In genomic region chr4:2546961-2547691, GRCh38 we compare ENCODE assay signal across 6 cellular contexts. TPM values are rescaled to one million over a fixed set of nuclear protein-coding genes. Genes with fewer than 3 reads are reported as not detected.
DNase-seq lines count a peak whose midpoint lies in the region; ATAC-seq, FAIRE-seq and TF ChIP-seq lines count a peak whose summit lies in the region.
"Not testable (repeated sequence)": the region's sequence is repeated elsewhere in the genome, so short reads cannot be mapped to it uniquely, and the experiment has no call there.

No MANE protein-coding gene starts in this region.

- not testable (repeated sequence) for H3K9me3 Mint-ChIP-seq in WTC11; chondrocyte (ENCODE audit: low read depth)

- not testable (repeated sequence) for H3K36me3 ChIP-seq in HEK293 (ENCODE audit: control insufficient read depth in 2 of 2, insufficient read depth in 1 of 2, low read length in 2 of 2); HepG2 (replicated peaks in 1 of 2; ENCODE audit: control insufficient read depth in 1 of 2, insufficient read depth in 2 of 2, low read length in 2 of 2)
- peaks cover 0 to 12% (median 0%) of the 10 kb centered on the region in 6 donors for H3K36me3 ChIP-seq in spleen

- H3K27me3 ChIP-seq in HepG2 (ENCODE audit: control insufficient read depth in 1 of 2, insufficient read depth in 2 of 2, low read length in 2 of 2); spleen (replicated peaks in 1 of 7): not testable (repeated sequence)

- not testable (repeated sequence) for H3K36me3 Mint-ChIP-seq in WTC11; chondrocyte (ENCODE audit: low read depth)

- H3K9ac ChIP-seq in HepG2 (ENCODE audit: insufficient read depth, low read depth, low read length), result not testable (repeated sequence)

- not testable (repeated sequence) for H3K9me3 ChIP-seq in HEK293 (ENCODE audit: control insufficient read depth, insufficient read depth, low read depth, low read length); HepG2 (ENCODE audit: low read length); spleen

- BruUV-seq in HepG2 (replicated peaks; lab: Mats Ljungman, UMichigan), result not testable (repeated sequence)

- H3K27me3 Mint-ChIP-seq in WTC11 (ENCODE audit: low read depth); chondrocyte (ENCODE audit: low read depth): not testable (repeated sequence)

- TF ChIP-seq CTCF in HEK293 (tag by site-specific recombination; IDR thresholded peaks at IDR 0.05); WTC11 (IDR thresholded peaks at IDR 0.05); chondrocyte (IDR thresholded peaks at IDR 0.05); HepG2 (CRISPR knock-in tag; IDR thresholded peaks at IDR 0.05); spleen (IDR thresholded peaks at IDR 0.05 in 8 of 11, conservative IDR thresholded peaks at IDR 0.05 in 3 of 11): not testable (repeated sequence)

- TF ChIP-seq RAD21 in HepG2 (CRISPR knock-in tag; IDR thresholded peaks at IDR 0.05), result not testable (repeated sequence)

- peaks cover 87% of the 10 kb centered on the region for H3K79me2 ChIP-seq in HepG2 (ENCODE audit: insufficient read depth, low read length)

- not testable (repeated sequence) for H3K4me1 ChIP-seq in HEK293 (ENCODE audit: control insufficient read depth, insufficient read depth, low read length)
- H3K4me1 ChIP-seq in HepG2 (ENCODE audit: insufficient read depth, low read length) (peaks cover 43% of the 10 kb centered on the region), spleen (peaks cover 0 to 77% (median 17%) of the 10 kb centered on the region in 6 donors)

- H2AFZ ChIP-seq in HepG2 (ENCODE audit: low read length), result not testable (repeated sequence)

- POLR2A ChIA-PET in HEK293 (lab: Yijun Ruan, JAX); WTC11 (lab: Charles Lee): not testable (repeated sequence)
- POLR2A ChIA-PET in HepG2 (lab: Yijun Ruan, JAX), result interaction anchor here (1.3 kb wide), 1 partner anchor 10 kb away, joined by 3 read pairs; no protein-coding TSS in a partner anchor

- CTCF ChIA-PET in HEK293 (lab: Yijun Ruan, JAX); HepG2 (lab: Yijun Ruan, JAX; ENCODE audit: low intra/inter-chr PET ratio, low total read pairs): not testable (repeated sequence)
- CTCF ChIA-PET in WTC11 (lab: Charles Lee), result interaction anchor here (0.6 kb wide), 1 partner anchor 22 kb away, joined by 3 read pairs; no protein-coding TSS in a partner anchor

- FAIRE-seq in HepG2 (lab: Jason Lieb, UNC), result not testable (repeated sequence)

- not testable (repeated sequence) for H3K4me3 Mint-ChIP-seq in WTC11; chondrocyte (ENCODE audit: unreplicated experiment)

- H3K4me3 ChIP-seq in HEK293 (ENCODE audit: low read depth, low read length); HepG2 (replicated peaks in 1 of 3; ENCODE audit: insufficient read depth in 1 of 3, low read depth in 2 of 3, low read length in 3 of 3); spleen: not testable (repeated sequence)

- WGBS in HepG2 (ENCODE audit: low lambda C conversion rate), result 96% methylated on average over 16 of the region's 16 CpGs
- 96 to 99% (median 98%) methylated on average over 16 of the region's 16 CpGs for WGBS in spleen, 5 donors

- H4K20me1 ChIP-seq in HepG2 (ENCODE audit: insufficient read depth, low read length), result peaks cover 42% of the 10 kb centered on the region

- H3K27ac Mint-ChIP-seq in WTC11; chondrocyte (ENCODE audit: unreplicated experiment): not testable (repeated sequence)

- not testable (repeated sequence) for DNase-seq in WTC11 (ENCODE audit: low spot score); HepG2 (ENCODE audit: low spot score)
- DNase-seq in chondrocyte (ENCODE audit: low spot score) (peak; percentile 13), mesenteric fat pad (ENCODE audit: low spot score) (peak; percentile 76), spleen (peak; percentile 19)

- intact Hi-C loops in HepG2 (cut with micrococcal nuclease; ENCODE audit: unreplicated experiment), result loop anchor here (10.0 kb wide), 1 partner anchor 48 kb away; no protein-coding TSS in a partner anchor
- intact Hi-C loops in spleen (cut with DNase I; ENCODE audit: low total_unique reads), result not testable (repeated sequence)

- not testable (repeated sequence) for TF ChIP-seq POLR2A in HepG2 (IDR thresholded peaks at IDR 0.05; ENCODE audit: insufficient read depth in 1 of 2, low read depth in 2 of 2, low read length in 2 of 2); spleen (IDR thresholded peaks at IDR 0.05)

- in situ Hi-C loops in HepG2 (cut with HindIII; ENCODE audit: extremely low pct_ligation_motif_present, low pct_unique_long_range_greater_than_20kb), result not testable (repeated sequence)

- H3K4me1 Mint-ChIP-seq in WTC11, result not testable (repeated sequence)
- peaks cover 16% of the 10 kb centered on the region for H3K4me1 Mint-ChIP-seq in chondrocyte (ENCODE audit: low read depth)

- not testable (repeated sequence) for TF ChIP-seq EP300 in HepG2 (IDR thresholded peaks at IDR 0.05; ENCODE audit: low read depth in 2 of 2, low read length in 2 of 2); HepG2 (CRISPR knock-in tag; IDR thresholded peaks at IDR 0.05; ENCODE audit: borderline replicate concordance)

- ATAC-seq in WTC11, HepG2: not testable (repeated sequence)

- H3K27ac ChIP-seq in HEK293 (ENCODE audit: extremely low read depth, low read depth, low read length); HepG2 (ENCODE audit: extremely low read length, insufficient read depth, low read length); spleen: not testable (repeated sequence)

- not testable (repeated sequence) for H3K4me2 ChIP-seq in HepG2 (ENCODE audit: low read depth, low read length)

TF ChIP-seq in HEK293, 187 proteins besides CTCF, POLR2A, EP300 and RAD21:
- peak; percentile 62; the same call in 1 of the 2 replicates for TF ChIP-seq ZNF121 (tag by site-specific recombination; IDR thresholded peaks at IDR 0.05)

TF ChIP-seq in WTC11, 78 proteins besides CTCF, POLR2A, EP300 and RAD21:
- peak; percentile 14; the same call in 1 of the 2 replicates for TF ChIP-seq ZNF121 (CRISPR knock-in tag; IDR thresholded peaks at IDR 0.05)

TF ChIP-seq in HepG2, 621 proteins besides CTCF, POLR2A, EP300 and RAD21:
- peak; percentile 49; the same call in 1 of the 2 replicates for TF ChIP-seq ZNF121 (CRISPR knock-in tag; IDR thresholded peaks at IDR 0.05)
TF ChIP-seq in HepG2: peak in this region for 1; not testable (repeated sequence) for 620.

RNA-seq across cellular contexts. Expression of gene FAM193A, which starts 10.7 kb away (rescaled TPM):
- total RNA-seq in WTC11 (2021) (24.4 to 28.1 TPM (median 24.6 TPM) in 3 replicates), chondrocyte (24.9 to 28.1 TPM (median 26.7 TPM) in 3 replicates), HepG2 (2016; rRNA removed; fragmentation: Illumina TruSeq; extraction: Trizol) (7.2 and 8.7 TPM in 2 replicates), mesenteric fat pad (25.3 TPM), spleen (10 to 100 TPM; 31.1 to 37.7 (median 32.0) TPM)
- total RNA-seq in HepG2 (2016; cell fraction: cytosol; rRNA removed; fragmentation: Illumina TruSeq; extraction: Trizol; ENCODE audit: low read depth), result 10.0 and 11.2 TPM in 2 replicates
- total RNA-seq in HepG2 (2016; cell fraction: insoluble cytoplasmic fraction; rRNA removed; fragmentation: Illumina TruSeq; extraction: Trizol), result 6.1 and 8.2 TPM in 2 replicates
- total RNA-seq in HepG2 (2016; cell fraction: membrane; rRNA removed; fragmentation: Illumina TruSeq; extraction: Trizol), result 9.2 and 9.9 TPM in 2 replicates
- 12.3 and 15.0 TPM in 2 replicates for total RNA-seq in HepG2 (2016; cell fraction: nucleus; rRNA removed; fragmentation: Illumina TruSeq; extraction: Trizol)
- polyA plus RNA-seq in HepG2 (2011; rRNA removed) (5.7 and 6.0 TPM in 2 replicates), spleen (10 to 100 TPM in 1 of 3 donors, 1 to 10 TPM in 2; 6.2 to 11.6 (median 7.0) TPM)
- 3.9 and 4.1 TPM in 2 replicates for polyA plus RNA-seq in HepG2 (2011; cell fraction: cytosol; rRNA removed)
- 19.7 and 23.8 TPM in 2 replicates for polyA plus RNA-seq in HepG2 (2011; cell fraction: nucleus; rRNA removed)
- polyA plus RNA-seq in HepG2 (2012), result 10.7 and 11.2 TPM in 2 replicates
- 1.3 and 1.9 TPM in 2 replicates for polyA plus RNA-seq in HepG2 (2016; cell fraction: cytosol; fragmentation: Illumina TruSeq; extraction: Trizol; ENCODE audit: low read depth)
- polyA plus RNA-seq in HepG2 (2016; cell fraction: insoluble cytoplasmic fraction; fragmentation: Illumina TruSeq; extraction: Trizol; ENCODE audit: low read depth), result 6.5 and 8.6 TPM in 2 replicates
- polyA plus RNA-seq in HepG2 (2016; cell fraction: membrane; fragmentation: Illumina TruSeq; extraction: Trizol; ENCODE audit: low read depth), result 3.8 and 4.2 TPM in 2 replicates
- polyA plus RNA-seq in HepG2 (2016; cell fraction: nucleus; fragmentation: Illumina TruSeq; extraction: Trizol; ENCODE audit: insufficient read depth, low read depth), result 32.1 and 35.7 TPM in 2 replicates
- 12.2 and 18.8 TPM in 2 replicates for polyA minus RNA-seq in HepG2 (2011; rRNA and poly(A)+ RNA removed; ENCODE audit: low replicate concordance)
- polyA minus RNA-seq in HepG2 (2011; cell fraction: cytosol; rRNA and poly(A)+ RNA removed), result 10.0 and 11.0 TPM in 2 replicates
- polyA minus RNA-seq in HepG2 (2011; cell fraction: nucleus; rRNA and poly(A)+ RNA removed), result 28.3 and 28.6 TPM in 2 replicates
